11 cellular contexts compared by ENCODE assay signal in the genomic region with DNA sequence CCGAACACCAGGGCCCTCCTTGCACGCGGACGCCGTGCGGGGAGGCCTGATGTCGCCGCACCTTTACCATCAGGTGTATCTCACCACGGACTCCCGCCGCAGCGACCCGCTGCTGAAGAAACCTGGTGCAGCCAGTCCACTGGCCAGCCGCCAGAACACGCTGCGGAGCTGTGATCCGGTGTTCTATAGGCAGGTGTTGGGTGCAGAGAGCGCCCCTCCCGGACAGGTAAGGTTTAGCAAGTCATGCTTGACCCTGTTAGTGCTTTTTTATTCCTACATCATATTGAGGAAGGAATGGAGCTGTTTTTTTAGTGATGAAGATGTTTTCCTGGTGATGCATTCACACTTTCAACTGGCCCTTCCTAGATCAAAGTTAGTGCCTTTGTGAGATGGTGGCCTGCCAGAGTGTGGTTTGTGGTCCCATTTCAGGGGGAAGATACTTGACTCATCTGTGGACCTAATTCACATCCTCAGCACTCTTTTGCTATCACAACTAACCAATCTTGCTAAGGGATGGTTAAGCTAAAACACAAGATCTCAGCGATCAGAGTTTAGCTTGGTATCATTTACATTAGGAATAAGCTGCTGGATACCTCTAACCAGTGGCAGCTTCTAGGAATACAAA. TPM values are rescaled to one million over a fixed set of nuclear protein-coding genes. Genes with fewer than 3 reads are reported as not detected.
DNase-seq lines count a peak whose midpoint lies in the region; ATAC-seq and TF ChIP-seq lines count a peak whose summit lies in the region.
"Had no signal": no experiment of that assay in that cellular context is flagged by ENCODE, and none has a peak within 500 bp of the region (broad histone marks: within the 10 kb centered on the region; RNA-seq: fewer than 3 reads in every experiment).

No MANE protein-coding gene starts in this region.

- H3K9me3 Mint-ChIP-seq in natural killer cell, result no peaks in the 10 kb centered on the region

- in situ Hi-C loops in astrocyte of the spinal cord (cut with HindIII; ENCODE audit: low sequenced_read_pairs), result no loop called here

- peaks cover 63 to 68% of the 10 kb centered on the region in 2 donors for H3K27me3 Mint-ChIP-seq in natural killer cell (ENCODE audit: low read depth in 2 of 2)

- H3K4me1 Mint-ChIP-seq in natural killer cell, result peaks cover 19 to 22% of the 10 kb centered on the region in 2 donors

- no peak overlapping the region for H3K27ac ChIP-seq in tibial artery
- H3K27ac ChIP-seq: 22Rv1, SK-N-MC had no signal

- H3K4me1 ChIP-seq in tibial artery, result peaks cover 0 to 65% (median 39%) of the 10 kb centered on the region in 4 donors

- peak; percentile 21 for DNase-seq in DMS 273 (lab: John Stamatoyannopoulos, UW; ENCODE audit: unreplicated experiment)
- DNase-seq in DMS 273 treated with DMSO at 0.1 percent for 48 hours (lab: John Stamatoyannopoulos, UW), result no peak
- DNase-seq in astrocyte of the spinal cord (ENCODE audit: low read depth, low spot score), result peak; percentile 29
- peak; percentile 58 for DNase-seq in kidney tubule cell (ENCODE audit: low spot score)
- DNase-seq in tibial artery, result no peak
- DNase-seq in stimulated activated CD4-positive, alpha-beta T cell treated with anti-CD3 and anti-CD28 coated beads, Interleukin-2, amount 100 ng/mL, for 48 hours, result no peak
- DNase-seq in natural killer cell, result no peak

- peak overlapping the region; percentile 61 for H3K4me3 ChIP-seq in astrocyte of the spinal cord (ENCODE audit: low read depth, low read length)
- H3K4me3 ChIP-seq in tibial artery, result peak overlapping the region; percentile 69 to 74
- H3K4me3 ChIP-seq: SK-N-MC had no signal

- no peaks in the 10 kb centered on the region for H3K36me3 ChIP-seq in tibial artery

- no peak overlapping the region for H3K27ac Mint-ChIP-seq in natural killer cell

- H3K27me3 ChIP-seq in tibial artery, result no peaks in the 10 kb centered on the region

- intact Hi-C loops in tibial artery (cut with DNase I; ENCODE audit: low total_unique reads), result loop anchor here (5.0 kb wide), 1 partner anchor 34 kb away; no protein-coding TSS in a partner anchor
- intact Hi-C loops in natural killer cell (cut with micrococcal nuclease), result no loop called here

- H3K36me3 Mint-ChIP-seq in natural killer cell, result no peaks in the 10 kb centered on the region

- H3K9me3 ChIP-seq in tibial artery, result no peaks in the 10 kb centered on the region

- TF ChIP-seq CTCF in astrocyte of the spinal cord (IDR thresholded peaks at IDR 0.05; ENCODE audit: low read depth, low read length) (peak; percentile 50), tibial artery (IDR thresholded peaks at IDR 0.05) (no peak), natural killer cell (IDR thresholded peaks at IDR 0.05) (no peak)

- no peak overlapping the region for H3K4me3 Mint-ChIP-seq in natural killer cell

- ATAC-seq in GM18873 (IDR thresholded peaks at IDR 0.05; ENCODE audit: low FRiP score, unreplicated experiment) (no peak), natural killer cell (no peak)
- ATAC-seq: HCT116 had no signal

RNA-seq across cellular contexts. Expression of gene PCDHGC3, which starts 2.7 kb away (rescaled TPM):
- 1 to 10 TPM in 1 of 3 donors, under 1 TPM in 2; 0.68 to 1.5 (median 0.75) TPM for total RNA-seq in natural killer cell

RNA-seq across cellular contexts. Expression of gene PCDHGC4, which starts 6.4 kb away (rescaled TPM):
- total RNA-seq in natural killer cell, result under 1 TPM; 0.31 to 0.84 (median 0.45) TPM

RNA-seq across cellular contexts. Expression of gene PCDHGC5, which starts 10.4 kb away (rescaled TPM):
- total RNA-seq in natural killer cell, result under 1 TPM; 0.31 to 0.97 (median 0.50) TPM

RNA-seq across cellular contexts. Expression of gene PCDHGA12, which starts 48.1 kb away (rescaled TPM):
- 1 to 10 TPM in 1 of 3 donors, under 1 TPM in 2; 0.35 to 1.1 (median 0.75) TPM for total RNA-seq in natural killer cell

RNA-seq across cellular contexts. Expression of gene PCDHGA11, which starts 57.6 kb away (rescaled TPM):
- total RNA-seq in natural killer cell, result 1 to 10 TPM in 1 of 3 donors, under 1 TPM in 2; 0.40 to 1.2 (median 0.83) TPM

Comparison
In these comparisons a context has a peak if more than half of its experiments do, and no peak if none do; other contexts are left out.
1. DNase-seq: peak in DMS 273 (single experiment), astrocyte of the spinal cord (single experiment) and kidney tubule cell (single experiment); none in DMS 273 treated with DMSO at 0.1 percent for 48 hours (single experiment), tibial artery (0 of 2), stimulated activated CD4-positive, alpha-beta T cell treated with anti-CD3 and anti-CD28 coated beads, Interleukin-2, amount 100 ng/mL, for 48 hours (0 of 2) and natural killer cell (single experiment).